In the genomic region with DNA sequence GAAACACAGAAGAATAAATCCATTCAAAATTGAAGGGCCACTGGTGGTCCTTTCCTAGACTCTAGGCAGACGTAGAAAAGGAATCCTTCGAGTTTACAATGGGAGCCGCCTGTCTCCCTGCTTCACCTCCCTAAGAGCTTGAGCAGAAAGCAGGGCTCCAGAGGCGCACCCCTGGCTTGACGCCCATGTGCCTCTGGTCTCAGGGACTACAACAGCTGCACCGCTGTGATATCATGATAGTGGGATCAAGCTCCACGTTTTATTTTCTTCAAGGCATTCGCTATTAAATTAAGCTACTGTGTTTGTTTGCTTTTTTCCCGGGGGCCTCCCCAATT, we compare ENCODE assay signal across 8 cellular contexts. TPM values are rescaled to one million over a fixed set of nuclear protein-coding genes. Genes with fewer than 3 reads are reported as not detected.
DNase-seq lines count a peak whose midpoint lies in the region; ATAC-seq and TF ChIP-seq lines count a peak whose summit lies in the region.

No MANE protein-coding gene starts in this region.

- no peaks in the 10 kb centered on the region for H3K9me3 ChIP-seq in Panc1 (ENCODE audit: control insufficient read depth, insufficient read depth, low read depth, low read length)
- no peaks in the 10 kb centered on the region for H3K9me3 ChIP-seq in esophagus (ENCODE audit: control insufficient read depth in 2 of 2, insufficient read depth in 1 of 2, low read depth in 1 of 2, low read length in 1 of 2)

- CTCF ChIA-PET in Panc1 (lab: Charles Lee), result no interaction called here

- ATAC-seq in Panc1 (no peak), GM21515 (IDR thresholded peaks at IDR 0.05; ENCODE audit: unreplicated experiment) (no peak)

- H3K4me1 Mint-ChIP-seq in progenitor cell of endocrine pancreas (ENCODE audit: low read depth), result peaks cover 7% of the 10 kb centered on the region

- peak; percentile 37 for DNase-seq in GM03348 (ENCODE audit: low spot score)
- DNase-seq in Panc1 (ENCODE audit: low read depth, low spot score), result no peak
- DNase-seq in progenitor cell of endocrine pancreas (ENCODE audit: low spot score, unreplicated experiment), result no peak
- no peak for DNase-seq in NCI-H2171 treated with DMSO at 0.1 percent for 48 hours (lab: John Stamatoyannopoulos, UW)
- DNase-seq in posterior cingulate gyrus, result no peak
- DNase-seq in NCI-H187 treated with DMSO at 0.1 percent for 48 hours (lab: John Stamatoyannopoulos, UW), result no peak

- 8 to 9% methylated on average over 9 of the region's 9 CpGs for WGBS in esophagus, 2 donors

- TSS peak; percentile 58 for BruUV-seq in Panc1 (replicated peaks; lab: Mats Ljungman, UMichigan)

- no peaks in the 10 kb centered on the region for H3K27me3 ChIP-seq in Panc1 (ENCODE audit: control insufficient read depth, insufficient read depth, low read length)
- H3K27me3 ChIP-seq in esophagus (ENCODE audit: control insufficient read depth in 1 of 2, insufficient read depth in 2 of 2, low read length in 2 of 2), result no peaks in the 10 kb centered on the region

- peaks cover 30% of the 10 kb centered on the region for H3K36me3 ChIP-seq in Panc1 (ENCODE audit: control insufficient read depth, insufficient read depth, low read length)
- H3K36me3 ChIP-seq in esophagus (ENCODE audit: control insufficient read depth in 2 of 2, insufficient read depth in 2 of 2, low read length in 1 of 2), result peaks cover 12 to 29% of the 10 kb centered on the region in 2 donors

- H3K27me3 Mint-ChIP-seq in progenitor cell of endocrine pancreas, result no peaks in the 10 kb centered on the region

- peaks cover 32% of the 10 kb centered on the region for H3K4me1 ChIP-seq in Panc1 (ENCODE audit: control insufficient read depth, insufficient read depth, low read length)
- H3K4me1 ChIP-seq in esophagus (ENCODE audit: control insufficient read depth in 2 of 2, insufficient read depth in 2 of 2, low read length in 1 of 2), result no peaks in the 10 kb centered on the region

- POLR2A ChIA-PET in Panc1 (lab: Charles Lee), result interaction anchor here (0.6 to 2.3 kb wide), 4 partner anchors 8 to 115 kb away, joined by 3 to 12 read pairs (median 6); a partner anchor contains a TSS

- in situ Hi-C loops in Panc1 (cut with HindIII; ENCODE audit: low pct_unique_long_range_greater_than_20kb, low sequenced_read_pairs), result no loop called here

- intact Hi-C loops in Panc1 (cut with micrococcal nuclease; ENCODE audit: unreplicated experiment), result no loop called here
- intact Hi-C loops in posterior cingulate gyrus (cut with DNase I), result loop anchor here (5.0 kb wide), 1 partner anchor 115 kb away; a partner anchor contains a TSS

- TF ChIP-seq CTCF in Panc1 (IDR thresholded peaks at IDR 0.05) (no peak), progenitor cell of endocrine pancreas (IDR thresholded peaks at IDR 0.05; ENCODE audit: unreplicated experiment) (no peak)

- H3K36me3 Mint-ChIP-seq in progenitor cell of endocrine pancreas (ENCODE audit: insufficient read depth), result peaks cover 14% of the 10 kb centered on the region

- peak overlapping the region; percentile 94 to 98 for H3K4me3 ChIP-seq in Panc1 (ENCODE audit: low read depth in 2 of 2, low read length in 2 of 2)
- peak overlapping the region; percentile 87 to 97 for H3K4me3 ChIP-seq in esophagus (ENCODE audit: low read depth in 1 of 2, low read length in 2 of 2)

- no peaks in the 10 kb centered on the region for H3K9me3 Mint-ChIP-seq in progenitor cell of endocrine pancreas (ENCODE audit: low read depth)

- peak overlapping the region; percentile 91 for H3K27ac Mint-ChIP-seq in progenitor cell of endocrine pancreas

- H3K27ac ChIP-seq in Panc1 (ENCODE audit: low read length) (peak overlapping the region; percentile 94), esophagus (ENCODE audit: low read depth in 2 of 2, low read length in 1 of 2) (peak overlapping the region; percentile 95)

- peak overlapping the region; percentile 81 for H3K4me3 Mint-ChIP-seq in progenitor cell of endocrine pancreas (ENCODE audit: low read depth)

RNA-seq across cellular contexts. Expression of a gene that starts 0.4 kb away (rescaled TPM):
- total RNA-seq in Panc1 (2021; ENCODE audit: unreplicated experiment), result 77.2 TPM
- polyA plus RNA-seq in Panc1 (2012; ENCODE audit: insufficient read length), result 104 TPM
- polyA plus RNA-seq in esophagus, result 10 to 100 TPM; 19.3 to 39.0 TPM
- total RNA-seq in progenitor cell of endocrine pancreas, result 43.6 and 43.9 TPM in 2 replicates

RNA-seq across cellular contexts. Expression of a gene that starts 0.8 kb away (rescaled TPM):
- 24.0 TPM for total RNA-seq in Panc1 (2021; ENCODE audit: unreplicated experiment)
- 22.5 TPM for polyA plus RNA-seq in Panc1 (2012; ENCODE audit: insufficient read length)
- polyA plus RNA-seq in esophagus, result 10 to 100 TPM in 1 of 2 donors, 1 to 10 TPM in 1; 8.9 to 15.6 TPM
- 14.0 and 15.0 TPM in 2 replicates for total RNA-seq in progenitor cell of endocrine pancreas

RNA-seq across cellular contexts. Expression of a gene that starts 13.5 kb away (rescaled TPM):
- 29.7 TPM for total RNA-seq in Panc1 (2021; ENCODE audit: unreplicated experiment)
- polyA plus RNA-seq in Panc1 (2012; ENCODE audit: insufficient read length), result 33.5 TPM
- 1 to 10 TPM; 3.1 to 3.4 TPM for polyA plus RNA-seq in esophagus
- total RNA-seq in progenitor cell of endocrine pancreas, result 23.2 and 23.8 TPM in 2 replicates

RNA-seq across cellular contexts. Expression of a gene that starts 42.3 kb away (rescaled TPM):
- total RNA-seq in Panc1 (2021; ENCODE audit: unreplicated experiment), result 2.8 TPM
- 2.3 TPM for polyA plus RNA-seq in Panc1 (2012; ENCODE audit: insufficient read length)
- polyA plus RNA-seq in esophagus, result under 1 TPM; 0.24 to 0.38 TPM
- total RNA-seq in progenitor cell of endocrine pancreas, result 5.1 and 6.2 TPM in 2 replicates

RNA-seq across cellular contexts. Expression of a gene that starts 52.2 kb away (rescaled TPM):
- total RNA-seq in Panc1 (2021; ENCODE audit: unreplicated experiment), result 26.2 TPM
- polyA plus RNA-seq in Panc1 (2012; ENCODE audit: insufficient read length), result 6.3 TPM
- polyA plus RNA-seq in esophagus, result 1 to 10 TPM; 3.2 to 5.6 TPM
- total RNA-seq in progenitor cell of endocrine pancreas, result 15.3 and 20.4 TPM in 2 replicates
